ENCODE assay signal across 11 cellular contexts in the genomic region with DNA sequence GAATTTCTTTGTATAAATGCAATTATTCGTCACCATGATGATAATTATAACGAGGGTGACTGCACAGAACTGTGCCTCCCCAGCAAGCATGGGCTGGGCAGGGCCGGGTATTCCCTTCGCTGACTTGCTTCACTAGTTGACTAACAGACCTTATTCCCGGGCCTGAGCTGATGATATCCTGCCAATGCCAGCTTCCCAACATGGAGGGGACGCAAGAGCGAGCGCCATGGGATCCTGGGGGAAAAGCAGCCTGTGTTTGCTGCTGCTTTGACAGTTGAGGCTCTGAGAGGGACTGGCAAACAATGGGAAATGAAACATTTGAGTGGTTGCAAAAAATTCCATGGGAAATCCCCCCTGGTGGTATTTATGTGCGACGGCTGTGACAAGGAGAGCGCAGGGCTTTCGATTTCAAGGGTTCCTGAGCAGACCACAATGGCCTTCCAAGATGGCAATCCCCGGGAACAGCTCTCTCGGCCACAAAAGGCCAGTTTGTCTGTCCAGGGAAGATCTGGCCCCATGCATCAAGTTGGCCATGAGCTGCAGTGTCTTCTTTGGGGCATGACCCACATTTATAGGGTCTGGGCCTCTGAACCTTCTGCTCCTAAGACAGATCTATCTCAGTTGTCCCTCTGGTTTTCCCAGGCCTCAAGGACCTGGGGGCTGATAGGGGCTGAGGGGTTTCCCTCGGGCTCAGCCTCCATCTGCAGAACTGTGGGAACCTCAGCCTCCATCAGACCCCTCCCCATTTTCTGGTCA. TPM values are rescaled to one million over a fixed set of nuclear protein-coding genes. Genes with fewer than 3 reads are reported as not detected.
DNase-seq lines count a peak whose midpoint lies in the region; ATAC-seq and TF ChIP-seq lines count a peak whose summit lies in the region.
"Had no signal": no experiment of that assay in that cellular context is flagged by ENCODE, and none has a peak within 500 bp of the region (broad histone marks: within the 10 kb centered on the region; RNA-seq: fewer than 3 reads in every experiment).

No MANE protein-coding gene starts in this region.

- peaks cover 3 to 17% of the 10 kb centered on the region in 2 donors for H3K4me1 ChIP-seq in ascending aorta

- peaks cover 0 to 4% of the 10 kb centered on the region in 2 donors for H3K36me3 Mint-ChIP-seq in CD14-positive monocyte
- H3K36me3 Mint-ChIP-seq in naive thymus-derived CD8-positive, alpha-beta T cell = no peaks in the 10 kb centered on the region
- H3K36me3 Mint-ChIP-seq: CD8-positive, alpha-beta T cell had no signal

- no peaks in the 10 kb centered on the region for H3K27me3 ChIP-seq in ascending aorta

- POLR2A ChIA-PET in naive thymus-derived CD8-positive, alpha-beta T cell (lab: Charles Lee) = interaction anchor here (0.6 kb wide), 1 partner anchor 405 kb away, joined by 8 read pairs; no protein-coding TSS in a partner anchor

- H3K27ac ChIP-seq in ascending aorta = peak overlapping the region; percentile 3 to 4
- H3K27ac ChIP-seq: SK-N-MC had no signal

- peak; percentile 33 for ATAC-seq in HG03039 (IDR thresholded peaks at IDR 0.05; ENCODE audit: unreplicated experiment)
- no peak for ATAC-seq in left lobe of liver
- no peak for ATAC-seq in naive thymus-derived CD8-positive, alpha-beta T cell
- ATAC-seq: CD8-positive, alpha-beta T cell had no signal

- peaks cover 0 to 2% (median 1%) of the 10 kb centered on the region in 3 donors for H3K27me3 Mint-ChIP-seq in CD14-positive monocyte (ENCODE audit: low read depth in 3 of 3)
- H3K27me3 Mint-ChIP-seq in naive thymus-derived CD8-positive, alpha-beta T cell = no peaks in the 10 kb centered on the region

- H3K4me3 ChIP-seq in ascending aorta = no peak overlapping the region
- H3K4me3 ChIP-seq: SK-N-MC had no signal

- H3K27ac Mint-ChIP-seq in CD14-positive monocyte = peak overlapping the region; percentile 46 to 88 (median 70)
- H3K27ac Mint-ChIP-seq in naive thymus-derived CD8-positive, alpha-beta T cell = peak overlapping the region in 3 of 10 donors; percentile 3 to 42 (median 38)
- H3K27ac Mint-ChIP-seq: CD8-positive, alpha-beta T cell had no signal

- no peak for DNase-seq in CD14-positive monocyte (ENCODE audit: low spot score)
- peak; percentile 16 for DNase-seq in GM19238 (ENCODE audit: insufficient read length, low spot score)
- no peak for DNase-seq in ascending aorta (ENCODE audit: low spot score in 2 of 2)
- no peak for DNase-seq in left lobe of liver (ENCODE audit: low spot score)
- DNase-seq in naive thymus-derived CD8-positive, alpha-beta T cell = no peak
- no peak for DNase-seq in activated CD8-positive, alpha-beta memory T cell treated with anti-CD3 and anti-CD28 coated beads for 24 hours
- no peak for DNase-seq in nucleus accumbens (lab: John Stamatoyannopoulos, UW)
- DNase-seq: CD8-positive, alpha-beta T cell; mammary epithelial cell had no signal

- peaks cover 59% of the 10 kb centered on the region for H3K4me1 Mint-ChIP-seq in CD14-positive monocyte
- H3K4me1 Mint-ChIP-seq in naive thymus-derived CD8-positive, alpha-beta T cell = peaks cover 11 to 52% (median 21%) of the 10 kb centered on the region in 4 donors

- H3K36me3 ChIP-seq in ascending aorta = no peaks in the 10 kb centered on the region

- H3K9me3 Mint-ChIP-seq in CD14-positive monocyte = no peaks in the 10 kb centered on the region
- H3K9me3 Mint-ChIP-seq in naive thymus-derived CD8-positive, alpha-beta T cell = no peaks in the 10 kb centered on the region
- H3K9me3 Mint-ChIP-seq: CD8-positive, alpha-beta T cell had no signal

- intact Hi-C loops in CD14-positive monocyte (cut with micrococcal nuclease) = no loop called here
- intact Hi-C loops in ascending aorta (cut with DNase I) = no loop called here

- H3K4me3 Mint-ChIP-seq in CD14-positive monocyte = peak overlapping the region in 1 of 2 donors; percentile 41
- peak overlapping the region in 1 of 10 donors; percentile 17 for H3K4me3 Mint-ChIP-seq in naive thymus-derived CD8-positive, alpha-beta T cell
- H3K4me3 Mint-ChIP-seq: CD8-positive, alpha-beta T cell had no signal

- TF ChIP-seq CTCF in CD14-positive monocyte (IDR thresholded peaks at IDR 0.05) (no peak), ascending aorta (IDR thresholded peaks at IDR 0.05) (no peak)

- H3K9me3 ChIP-seq in ascending aorta = no peaks in the 10 kb centered on the region

RNA-seq across cellular contexts. Expression of gene MAP1LC3B2, which starts 21.9 kb away (rescaled TPM):
- polyA plus RNA-seq in CD14-positive monocyte = 10 to 100 TPM in 1 of 2 donors, 1 to 10 TPM in 1; 6.4 to 12.9 TPM
- total RNA-seq in ascending aorta (not detected), left lobe of liver (not detected)
- total RNA-seq in naive thymus-derived CD8-positive, alpha-beta T cell = 1 to 10 TPM; 1.1 to 1.6 TPM
- polyA plus RNA-seq in naive thymus-derived CD8-positive, alpha-beta T cell = 10 to 100 TPM in 1 of 3 donors, 1 to 10 TPM in 2; 5.4 to 10.3 (median 7.7) TPM
